ENCODE assay signal across 8 cellular contexts in genomic region chr5:21481320-21482270, GRCh38.
DNase-seq lines count a peak whose midpoint lies in the region; ATAC-seq and TF ChIP-seq lines count a peak whose summit lies in the region.
"Not testable (repeated sequence)": the region's sequence is repeated elsewhere in the genome, so short reads cannot be mapped to it uniquely, and the experiment has no call there.

No MANE protein-coding gene starts in this region.

- H3K4me1 ChIP-seq in GM23338 (ENCODE audit: insufficient read depth) = not testable (repeated sequence)

- H3K4me2 ChIP-seq in GM23338 = not testable (repeated sequence)

- H3K27ac Mint-ChIP-seq in GM23338 (0 out of 2 replicates have a peak overlapping the region, but pooled peaks have one; percentile 57), brain (peak overlapping the region in 4 of 5 experiments; percentile 29 to 81 (median 66))
- H3K27ac Mint-ChIP-seq in endothelial cell (ENCODE audit: unreplicated experiment) = not testable (repeated sequence)

- H3K4me1 Mint-ChIP-seq in GM23338; endothelial cell (ENCODE audit: unreplicated experiment): not testable (repeated sequence)
- H3K4me1 Mint-ChIP-seq in brain = peaks cover 21% of the 10 kb centered on the region

- H3K27me3 Mint-ChIP-seq in GM23338 (ENCODE audit: insufficient read depth, low read depth, poor library complexity); brain; endothelial cell (ENCODE audit: unreplicated experiment): not testable (repeated sequence)

- not testable (repeated sequence) for ATAC-seq in GM23338, left ventricle myocardium superior

- H3K4me3 Mint-ChIP-seq in GM23338, brain: not testable (repeated sequence)
- H3K4me3 Mint-ChIP-seq in endothelial cell (ENCODE audit: unreplicated experiment) = peak overlapping the region; percentile 59

- not testable (repeated sequence) for H2AFZ ChIP-seq in GM23338

- not testable (repeated sequence) for H3K27ac ChIP-seq in GM23338 (ENCODE audit: low read depth)
- H3K27ac ChIP-seq in substantia nigra (ENCODE audit: low read depth, low read length, poor library complexity, severe bottlenecking) = peak overlapping the region; percentile 83

- H3K4me3 ChIP-seq in GM23338 = not testable (repeated sequence)

- TF ChIP-seq CTCF in GM23338 (conservative IDR thresholded peaks at IDR 0.05; ENCODE audit: low read depth in 2 of 2); brain (conservative IDR thresholded peaks at IDR 0.05); endothelial cell (IDR thresholded peaks at IDR 0.05; ENCODE audit: unreplicated experiment): not testable (repeated sequence)

- not testable (repeated sequence) for H3K79me2 ChIP-seq in GM23338 (replicated peaks; ENCODE audit: insufficient read depth)

- intact Hi-C loops in left ventricle myocardium superior (cut with micrococcal nuclease); posterior cingulate gyrus (cut with DNase I): not testable (repeated sequence)

- not testable (repeated sequence) for H3K36me3 ChIP-seq in GM23338 (ENCODE audit: insufficient read depth)

- DNase-seq in GM23338 (ENCODE audit: low spot score); endothelial cell (ENCODE audit: low spot score); substantia nigra (lab: John Stamatoyannopoulos, UW): not testable (repeated sequence)
- DNase-seq in activated CD8-positive, alpha-beta memory T cell treated with anti-CD3 and anti-CD28 coated beads for 24 hours = peak; percentile 65
- DNase-seq in left ventricle myocardium superior (peak; percentile 34), mesenteric fat pad (ENCODE audit: low spot score) (peak; percentile 97), posterior cingulate gyrus (peak; percentile 47 to 98 (median 82))

- not testable (repeated sequence) for H4K20me1 ChIP-seq in GM23338 (replicated peaks; ENCODE audit: insufficient read depth)

- not testable (repeated sequence) for H3K9me2 ChIP-seq in GM23338 (ENCODE audit: insufficient read depth)

- H3K27me3 ChIP-seq in GM23338 (ENCODE audit: insufficient read depth) = not testable (repeated sequence)

- H3F3A ChIP-seq in GM23338 (replicated peaks; ENCODE audit: low read depth) = not testable (repeated sequence)

- H3K9me3 Mint-ChIP-seq in GM23338 = peaks cover 12% of the 10 kb centered on the region
- H3K9me3 Mint-ChIP-seq in brain; endothelial cell (ENCODE audit: unreplicated experiment): not testable (repeated sequence)

- H3K36me3 Mint-ChIP-seq in GM23338 (ENCODE audit: low read depth) (peaks cover 25% of the 10 kb centered on the region), brain (peaks cover 49% of the 10 kb centered on the region), endothelial cell (ENCODE audit: low read depth, unreplicated experiment) (peaks cover 10% of the 10 kb centered on the region)
